1 cellular context compared by ENCODE assay signal in genomic region chr1:155139895-155140629, GRCh38.
TF ChIP-seq lines count a peak whose summit lies in the region.

DPM3 (minus strand) TSS chr1:155140531; CDS start chr1:155140240, 291 bp downstream.

TF ChIP-seq in K562, 482 proteins besides CTCF, POLR2A, EP300 and RAD21 (continued from another document and continues in another):
- TF ChIP-seq CUX1 (CRISPR knock-in tag; IDR thresholded peaks at IDR 0.05), result no peak
- TF ChIP-seq FOXA1 (IDR thresholded peaks at IDR 0.05; ENCODE audit: borderline replicate concordance), result no peak
- no peak for TF ChIP-seq CBFB (CRISPR knock-in tag; IDR thresholded peaks at IDR 0.05)
- peak in 2 of 3 experiments; percentile 51 to 60 for TF ChIP-seq YY1 (IDR thresholded peaks at IDR 0.05; ENCODE audit: borderline replicate concordance in 1 of 3, control insufficient read depth in 1 of 3, extremely low read depth in 1 of 3, insufficient read depth in 3 of 3, insufficient read length in 1 of 3, insufficient replicate concordance in 2 of 3, low read depth in 1 of 3, low read length in 2 of 3)
- no peak for TF ChIP-seq ZNF57 (CRISPR knock-in tag; IDR thresholded peaks at IDR 0.05)
- TF ChIP-seq PHF20 (IDR thresholded peaks at IDR 0.05; ENCODE audit: partially characterized antibody), result peak; percentile 47
- peak; percentile 65; the same call in 1 of the 2 replicates for TF ChIP-seq POLR2AphosphoS5 (IDR thresholded peaks at IDR 0.05; ENCODE audit: control insufficient read depth, insufficient read depth, low read depth, low read length)
- peak; percentile 73; the same call in 1 of the 2 replicates for TF ChIP-seq ZNF511 (CRISPR knock-in tag; IDR thresholded peaks at IDR 0.05)
- no peak for TF ChIP-seq ZNF586 (CRISPR knock-in tag; conservative IDR thresholded peaks at IDR 0.05)
- TF ChIP-seq RAD51 (IDR thresholded peaks at IDR 0.05; ENCODE audit: borderline replicate concordance, low read depth), result 0 out of 2 replicates have a peak, but pooled peaks have one; percentile 4
- no peak for TF ChIP-seq ZNF174 (CRISPR knock-in tag; IDR thresholded peaks at IDR 0.05)
- TF ChIP-seq MXI1 (IDR thresholded peaks at IDR 0.05; ENCODE audit: low read depth, low read length), result peak; percentile 13; the same call in 1 of the 2 replicates
- no peak for TF ChIP-seq PPARD (CRISPR knock-in tag; IDR thresholded peaks at IDR 0.05)
- TF ChIP-seq BRF2 (IDR thresholded peaks at IDR 0.05; ENCODE audit: borderline replicate concordance, insufficient read depth, insufficient read length), result no peak
- TF ChIP-seq SREBF1 (IDR thresholded peaks at IDR 0.05; ENCODE audit: borderline replicate concordance, low read depth, low read length), result peak; percentile 69; the same call in 1 of the 2 replicates
- TF ChIP-seq EHMT2 (IDR thresholded peaks at IDR 0.05), result no peak
- TF ChIP-seq NFIX (CRISPR knock-in tag; IDR thresholded peaks at IDR 0.05; ENCODE audit: low read depth), result no peak
- TF ChIP-seq MLX (CRISPR knock-in tag; conservative IDR thresholded peaks at IDR 0.05), result no peak
- TF ChIP-seq STAT5B (CRISPR knock-in tag; IDR thresholded peaks at IDR 0.05), result no peak
- TF ChIP-seq TSHZ1 (CRISPR knock-in tag; IDR thresholded peaks at IDR 0.05), result no peak
- peak; percentile 56 for TF ChIP-seq ETV1 (tag; conservative IDR thresholded peaks at IDR 0.05; ENCODE audit: low read depth)
- TF ChIP-seq TRIM25 (IDR thresholded peaks at IDR 0.05; ENCODE audit: borderline replicate concordance), result peak; percentile 82; the same call in 1 of the 2 replicates
- TF ChIP-seq ASH1L (IDR thresholded peaks at IDR 0.05; ENCODE audit: borderline replicate concordance, low read depth, partially characterized antibody), result no peak
- no peak for TF ChIP-seq MXD1 (CRISPR knock-in tag; IDR thresholded peaks at IDR 0.05; ENCODE audit: borderline replicate concordance, poor library complexity, severe bottlenecking)
- no peak for TF ChIP-seq PREB (CRISPR knock-in tag; IDR thresholded peaks at IDR 0.05)
- TF ChIP-seq ZNF134 (CRISPR knock-in tag; conservative IDR thresholded peaks at IDR 0.05), result 0 out of 2 replicates have a peak, but pooled peaks have one; percentile 28
- TF ChIP-seq RBM39 (optimal IDR thresholded peaks at IDR 0.05; ENCODE audit: low read depth, low read length), result no peak
- no peak for TF ChIP-seq ZNF253 (CRISPR knock-in tag; conservative IDR thresholded peaks at IDR 0.05)
- TF ChIP-seq NFE2 (IDR thresholded peaks at IDR 0.05; ENCODE audit: low read depth), result no peak
- peak; percentile 46; the same call in 1 of the 2 replicates for TF ChIP-seq ZBTB12 (CRISPR knock-in tag; IDR thresholded peaks at IDR 0.05)
- TF ChIP-seq ZNF655 (CRISPR knock-in tag; IDR thresholded peaks at IDR 0.05), result no peak
- TF ChIP-seq SRSF9 (IDR thresholded peaks at IDR 0.05; ENCODE audit: borderline replicate concordance, low read depth, low read length), result no peak
- TF ChIP-seq MCM5 (IDR thresholded peaks at IDR 0.05; ENCODE audit: low read depth), result no peak
